Comparison of ENCODE assay signal across 9 cellular contexts in the genomic region with DNA sequence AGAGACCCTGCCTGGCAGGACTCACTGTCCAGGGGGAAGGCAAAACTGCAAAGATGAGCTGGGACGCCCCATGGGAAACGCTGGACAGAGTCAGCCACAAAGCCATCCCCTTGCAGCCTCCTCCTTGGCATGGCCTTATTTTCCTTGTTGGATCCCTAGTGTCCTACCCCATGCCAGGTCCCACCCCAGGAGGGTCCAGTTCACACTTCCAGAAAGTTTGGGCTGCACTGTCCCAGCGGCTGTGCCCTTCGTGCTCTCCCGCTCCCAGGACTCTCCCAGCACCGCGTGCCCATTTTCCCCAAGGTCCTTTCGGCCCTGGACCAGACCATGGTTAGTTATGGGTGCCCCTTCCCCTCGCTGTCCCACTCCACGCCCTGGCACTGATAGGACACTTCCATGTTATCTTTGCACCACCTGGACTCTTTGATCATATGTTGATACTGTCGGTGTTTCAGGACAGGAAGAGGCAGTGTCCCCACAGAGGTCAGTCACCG. TPM values are rescaled to one million over a fixed set of nuclear protein-coding genes. Genes with fewer than 3 reads are reported as not detected.
A peak's percentile ranks its signal among the peaks of the same experiment; 100 is the strongest.
DNase-seq lines count a peak whose midpoint lies in the region; ATAC-seq, FAIRE-seq and TF ChIP-seq lines count a peak whose summit lies in the region.
"Had no signal": no experiment of that assay in that cellular context is flagged by ENCODE, and none has a peak within 500 bp of the region (broad histone marks: within the 10 kb centered on the region; RNA-seq: fewer than 3 reads in every experiment).

No MANE protein-coding gene starts in this region.

- peaks cover 16% of the 10 kb centered on the region for H3K36me3 Mint-ChIP-seq in activated CD4-positive, alpha-beta T cell treated with anti-CD3 and anti-CD28 coated beads, Interleukin-2, amount 10 ng/mL, durations not matched to agents 7 days and 5 days (ENCODE audit: low read depth)

- no TSS peak for BruUV-seq in Panc1 (replicated peaks; lab: Mats Ljungman, UMichigan)

- H3K36me3 ChIP-seq in Panc1 (ENCODE audit: control insufficient read depth, insufficient read depth, low read length): no peaks in the 10 kb centered on the region
- no peaks in the 10 kb centered on the region for H3K36me3 ChIP-seq in esophagus muscularis mucosa
- H3K36me3 ChIP-seq in stomach: no peaks in the 10 kb centered on the region

- no peak for TF ChIP-seq POLR2A in esophagus muscularis mucosa (IDR thresholded peaks at IDR 0.05; ENCODE audit: low read depth)
- TF ChIP-seq POLR2A in stomach (IDR thresholded peaks at IDR 0.05): no peak
- TF ChIP-seq POLR2A in GM12892 (IDR thresholded peaks at IDR 0.05; ENCODE audit: low read depth, low read length): no peak

- TF ChIP-seq EP300 in esophagus muscularis mucosa (IDR thresholded peaks at IDR 0.05): no peak
- TF ChIP-seq EP300 in stomach (IDR thresholded peaks at IDR 0.05): no peak

- H3K4me1 Mint-ChIP-seq in activated CD4-positive, alpha-beta T cell treated with anti-CD3 and anti-CD28 coated beads, Interleukin-2, amount 10 ng/mL, durations not matched to agents 7 days and 5 days: peaks cover 76% of the 10 kb centered on the region

- H3K4me3 ChIP-seq in Panc1 (ENCODE audit: low read depth in 2 of 2, low read length in 2 of 2): 0 out of 4 replicates have a peak overlapping the region, but pooled peaks of 1 of the 2 experiments have one; percentile 88
- H3K4me3 ChIP-seq in esophagus muscularis mucosa: peak overlapping the region in 2 of 4 donors; percentile 63 to 83
- H3K4me3 ChIP-seq in stomach: no peak overlapping the region

- no peak for ATAC-seq in Panc1
- no peak for ATAC-seq in GM21360 (IDR thresholded peaks at IDR 0.05; ENCODE audit: unreplicated experiment)

- TF ChIP-seq CTCF in Panc1 (IDR thresholded peaks at IDR 0.05): no peak
- no peak for TF ChIP-seq CTCF in esophagus muscularis mucosa (IDR thresholded peaks at IDR 0.05)
- TF ChIP-seq CTCF in stomach (IDR thresholded peaks at IDR 0.05): no peak

- no peaks in the 10 kb centered on the region for H3K27me3 ChIP-seq in Panc1 (ENCODE audit: control insufficient read depth, insufficient read depth, low read length)
- no peaks in the 10 kb centered on the region for H3K27me3 ChIP-seq in esophagus muscularis mucosa
- H3K27me3 ChIP-seq in stomach: no peaks in the 10 kb centered on the region

- H3K27me3 Mint-ChIP-seq in activated CD4-positive, alpha-beta T cell treated with anti-CD3 and anti-CD28 coated beads, Interleukin-2, amount 10 ng/mL, durations not matched to agents 7 days and 5 days: no peaks in the 10 kb centered on the region

- FAIRE-seq in GM12892 (lab: Jason Lieb, UNC): no peak

- WGBS in esophagus muscularis mucosa: 91% methylated on average over 12 of the region's 12 CpGs
- 79 to 88% (median 85%) methylated on average over 12 of the region's 12 CpGs for WGBS in stomach, 5 donors

- CTCF ChIA-PET in activated CD4-positive, alpha-beta T cell treated with anti-CD3 and anti-CD28 coated beads, Interleukin-2, amount 10 ng/mL, durations not matched to agents 7 days and 5 days (lab: Charles Lee): interaction anchor here (1.3 to 2.4 kb wide), 2 partner anchors 16 to 22 kb away, joined by 3 to 8 read pairs; no protein-coding TSS in a partner anchor
- CTCF ChIA-PET in Panc1 (lab: Charles Lee): interaction anchor here (0.6 kb wide), 1 partner anchor 1797 kb away, joined by 3 read pairs; no protein-coding TSS in a partner anchor

- POLR2A ChIA-PET in activated CD4-positive, alpha-beta T cell treated with anti-CD3 and anti-CD28 coated beads, Interleukin-2, amount 10 ng/mL, durations not matched to agents 7 days and 5 days (lab: Charles Lee): no interaction called here
- POLR2A ChIA-PET in Panc1 (lab: Charles Lee): interaction anchor here (0.7 kb wide), 1 partner anchor 415 kb away, joined by 4 read pairs; no protein-coding TSS in a partner anchor

- DNase-seq in activated CD4-positive, alpha-beta T cell treated with anti-CD3 and anti-CD28 coated beads, Interleukin-2, amount 10 ng/mL, durations not matched to agents 7 days and 5 days: no peak
- DNase-seq in activated CD4-positive, alpha-beta T cell treated with anti-CD3 and anti-CD28 coated beads, Interleukin-2, amount 50 U/mL, for 1 hour: no peak
- DNase-seq in Panc1 (ENCODE audit: low read depth, low spot score) (no peak), esophagus muscularis mucosa (ENCODE audit: extremely low spot score) (no peak), stomach (no peak), HK-2 (ENCODE audit: unreplicated experiment) (no peak), GM12892 (ENCODE audit: insufficient read length) (no peak)
- DNase-seq: ACHN had no signal

- H3K4me1 ChIP-seq in Panc1 (ENCODE audit: control insufficient read depth, insufficient read depth, low read length) (peaks cover 16% of the 10 kb centered on the region), esophagus muscularis mucosa (peaks cover 18 to 33% (median 32%) of the 10 kb centered on the region in 4 donors), stomach (peaks cover 4 to 36% (median 23%) of the 10 kb centered on the region in 4 donors)

- H3K9me3 ChIP-seq in Panc1 (ENCODE audit: control insufficient read depth, insufficient read depth, low read depth, low read length) (no peaks in the 10 kb centered on the region), esophagus muscularis mucosa (no peaks in the 10 kb centered on the region), stomach (no peaks in the 10 kb centered on the region)

- H3K4me3 Mint-ChIP-seq in activated CD4-positive, alpha-beta T cell treated with anti-CD3 and anti-CD28 coated beads, Interleukin-2, amount 10 ng/mL, durations not matched to agents 7 days and 5 days: peak overlapping the region; percentile 75

- H3K27ac Mint-ChIP-seq in activated CD4-positive, alpha-beta T cell treated with anti-CD3 and anti-CD28 coated beads, Interleukin-2, amount 10 ng/mL, durations not matched to agents 7 days and 5 days: peak overlapping the region; percentile 97

- peaks cover 2% of the 10 kb centered on the region for H3K9me3 Mint-ChIP-seq in activated CD4-positive, alpha-beta T cell treated with anti-CD3 and anti-CD28 coated beads, Interleukin-2, amount 10 ng/mL, durations not matched to agents 7 days and 5 days

- in situ Hi-C loops in Panc1 (cut with HindIII; ENCODE audit: low pct_unique_long_range_greater_than_20kb, low sequenced_read_pairs): no loop called here

- H3K27ac ChIP-seq in Panc1 (ENCODE audit: low read length) (peak overlapping the region; percentile 94), esophagus muscularis mucosa (replicated peaks in 1 of 4) (peak overlapping the region; percentile 90 to 95 (median 92)), stomach (peak overlapping the region in 3 of 5 donors; percentile 90 to 92 (median 91))

- intact Hi-C loops in Panc1 (cut with micrococcal nuclease; ENCODE audit: unreplicated experiment): no loop called here
- intact Hi-C loops in esophagus muscularis mucosa (cut with DNase I): no loop called here
- intact Hi-C loops in stomach (cut with DNase I; ENCODE audit: low total_unique reads): no loop called here

RNA-seq across cellular contexts. Expression of gene NRROS, which starts 5.8 kb away (rescaled TPM):
- total RNA-seq in activated CD4-positive, alpha-beta T cell treated with anti-CD3 and anti-CD28 coated beads, Interleukin-2, amount 10 ng/mL, durations not matched to agents 7 days and 5 days: 10 to 100 TPM; 36.6 to 40.6 TPM
- total RNA-seq in Panc1 (2021; ENCODE audit: unreplicated experiment) (8.8 TPM), esophagus muscularis mucosa (1 to 10 TPM; 6.2 to 8.5 (median 7.3) TPM), stomach (1 to 10 TPM in 3 of 5 donors, under 1 TPM in 1, not detected in 1; 0.45 to 5.5 (median 1.6) TPM)
- 9.9 TPM for polyA plus RNA-seq in Panc1 (2012; ENCODE audit: insufficient read length)
- polyA plus RNA-seq in stomach: 1 to 10 TPM in 2 of 3 donors, under 1 TPM in 1; 0.85 to 1.4 (median 1.3) TPM
- 11.6 TPM for polyA plus RNA-seq in GM12892 (2012; ENCODE audit: missing spikeins)
